In genomic region chr20:44081476-44081875, GRCh38 we compare ENCODE assay signal across 14 cellular contexts.
"Had no signal": no experiment of that assay in that cellular context is flagged by ENCODE, and none has a peak within 500 bp of the region (broad histone marks: within the 10 kb centered on the region; RNA-seq: fewer than 3 reads in every experiment).

No MANE protein-coding gene starts in this region.

- H3K36me3 ChIP-seq: left lung, ovary, tibial nerve, WERI-Rb-1 had no signal

- H3K9me3 ChIP-seq: left lung, ovary, tibial nerve had no signal

- DNase-seq: activated gamma-delta T cell, cortex of kidney had no signal

- H3K4me3 ChIP-seq: left lung, lung, ovary, smooth muscle cell, tibial nerve had no signal

- H3K27me3 Mint-ChIP-seq: activated naive CD8-positive, alpha-beta T cell treated with anti-CD3 and anti-CD28 coated beads, Interleukin-2, amount 50 U/mL, for 24 hours; stimulated activated naive B cell treated with anti-CD40 and anti-IgM and Interleukin-4, amounts not matched to agents 10 μg/mL and 1 μg/mL and 100 μg/mL, for 72 hours had no signal

- FAIRE-seq: TTC549 had no signal

- H3K4me3 Mint-ChIP-seq: activated naive CD8-positive, alpha-beta T cell treated with anti-CD3 and anti-CD28 coated beads, Interleukin-2, amount 50 U/mL, for 24 hours; effector memory CD8-positive, alpha-beta T cell; immature natural killer cell; nephron progenitor cell; stimulated activated naive B cell treated with anti-CD40 and anti-IgM and Interleukin-4, amounts not matched to agents 10 μg/mL and 1 μg/mL and 100 μg/mL, for 72 hours had no signal

- H3K4me1 ChIP-seq: tibial nerve had no signal

- H3K27ac Mint-ChIP-seq: activated naive CD8-positive, alpha-beta T cell treated with anti-CD3 and anti-CD28 coated beads, Interleukin-2, amount 50 U/mL, for 24 hours; effector memory CD8-positive, alpha-beta T cell; immature natural killer cell; nephron progenitor cell; stimulated activated naive B cell treated with anti-CD40 and anti-IgM and Interleukin-4, amounts not matched to agents 10 μg/mL and 1 μg/mL and 100 μg/mL, for 72 hours had no signal

- H3K9me3 Mint-ChIP-seq: activated naive CD8-positive, alpha-beta T cell treated with anti-CD3 and anti-CD28 coated beads, Interleukin-2, amount 50 U/mL, for 24 hours; effector memory CD8-positive, alpha-beta T cell; immature natural killer cell; nephron progenitor cell; stimulated activated naive B cell treated with anti-CD40 and anti-IgM and Interleukin-4, amounts not matched to agents 10 μg/mL and 1 μg/mL and 100 μg/mL, for 72 hours had no signal

- H3K27ac ChIP-seq: left lung, ovary, tibial nerve, WERI-Rb-1 had no signal

- H3K27me3 ChIP-seq: left lung, ovary, tibial nerve had no signal

- H3K36me3 Mint-ChIP-seq: immature natural killer cell; stimulated activated naive B cell treated with anti-CD40 and anti-IgM and Interleukin-4, amounts not matched to agents 10 μg/mL and 1 μg/mL and 100 μg/mL, for 72 hours had no signal
